Comparison of ENCODE assay signal across 30 cellular contexts in genomic region chr2:38460313-38460712, GRCh38.
"Had no signal": no experiment of that assay in that cellular context is flagged by ENCODE, and none has a peak within 500 bp of the region (broad histone marks: within the 10 kb centered on the region; RNA-seq: fewer than 3 reads in every experiment).

No MANE protein-coding gene starts in this region.

- H3K36me3 Mint-ChIP-seq: activated naive CD4-positive, alpha-beta T cell treated with anti-CD3 and anti-CD28 coated beads, Interleukin-2, amount 50 U/mL, for 24 hours; activated naive CD8-positive, alpha-beta T cell treated with anti-CD3 and anti-CD28 coated beads, Interleukin-2, amount 10 ng/mL, durations not matched to agents 7 days and 5 days had no signal

- H3K4me3 ChIP-seq: ascending aorta, cardiac muscle cell had no signal

- H3K9me3 ChIP-seq: ascending aorta had no signal

- DNase-seq: activated CD4-positive, alpha-beta T cell treated with anti-CD3 and anti-CD28 coated beads, Interleukin-2, amount 10 ng/mL, durations not matched to agents 24 days and 14 days; activated CD4-positive, alpha-beta T cell treated with anti-CD3 and anti-CD28 coated beads, Interleukin-2, amount 50 U/mL, for 4 hours; activated CD8-positive, alpha-beta T cell treated with anti-CD3 and anti-CD28 coated beads, Interleukin-2, amount 10 ng/mL, durations not matched to agents 7 days and 5 days; activated gamma-delta T cell; activated naive CD4-positive, alpha-beta T cell treated with Interleukin-2 at 50 U/mL for 16 hours; activated naive CD8-positive, alpha-beta T cell treated with anti-CD3 and anti-CD28 coated beads, Interleukin-2, amount 10 ng/mL, durations not matched to agents 7 days and 5 days; activated T-cell treated with anti-CD3 and anti-CD28 coated beads, Interleukin-2, amount 50 U/mL, for 24 hours; amygdala; Kasumi-1; KG1; NCI-H1105; NCI-H1417 treated with DMSO at 0.1 percent for 48 hours; NCI-H1694; NCI-H1930; NCI-H345; NCI-H524 treated with DMSO at 0.1 percent for 48 hours; PC-3; SIG-M5; SW 1271; T-helper 1 cell; T-helper 2 cell; T-helper 9 cell; WERI-Rb-1 had no signal

- H3K4me1 Mint-ChIP-seq: central memory CD8-positive, alpha-beta T cell had no signal

- H3K27ac ChIP-seq: ascending aorta, cardiac muscle cell, RWPE1, WERI-Rb-1 had no signal

- H3K27ac Mint-ChIP-seq: activated CD4-positive, alpha-beta T cell treated with anti-CD3 and anti-CD28 coated beads, Interleukin-2, amount 10 ng/mL, durations not matched to agents 24 days and 14 days; activated CD8-positive, alpha-beta T cell treated with anti-CD3 and anti-CD28 coated beads, Interleukin-2, amount 10 ng/mL, durations not matched to agents 7 days and 5 days; activated naive CD4-positive, alpha-beta T cell treated with anti-CD3 and anti-CD28 coated beads, Interleukin-2, amount 50 U/mL, for 24 hours; activated naive CD8-positive, alpha-beta T cell treated with anti-CD3 and anti-CD28 coated beads, Interleukin-2, amount 10 ng/mL, durations not matched to agents 7 days and 5 days; activated T-cell treated with anti-CD3 and anti-CD28 coated beads, Interleukin-2, amount 50 U/mL, for 24 hours; activated T-helper 2 cell treated with anti-CD3 and anti-CD28 coated beads, Interferon-gamma antibody, Interleukin-2, Interleukin-4, amounts not matched to agents 10 μg/mL and 5 μg/mL and 100 μg/mL, durations not matched to agents 14 hours and 24 hours and 36 hours had no signal

- H3K4me3 Mint-ChIP-seq: activated CD4-positive, alpha-beta T cell treated with anti-CD3 and anti-CD28 coated beads, Interleukin-2, amount 10 ng/mL, durations not matched to agents 24 days and 14 days; activated CD8-positive, alpha-beta T cell treated with anti-CD3 and anti-CD28 coated beads, Interleukin-2, amount 10 ng/mL, durations not matched to agents 7 days and 5 days; activated naive CD4-positive, alpha-beta T cell treated with anti-CD3 and anti-CD28 coated beads, Interleukin-2, amount 50 U/mL, for 24 hours; activated naive CD8-positive, alpha-beta T cell treated with anti-CD3 and anti-CD28 coated beads, Interleukin-2, amount 10 ng/mL, durations not matched to agents 7 days and 5 days; activated T-cell treated with anti-CD3 and anti-CD28 coated beads, Interleukin-2, amount 50 U/mL, for 24 hours; central memory CD8-positive, alpha-beta T cell had no signal

- H3K27me3 Mint-ChIP-seq: activated naive CD4-positive, alpha-beta T cell treated with anti-CD3 and anti-CD28 coated beads, Interleukin-2, amount 50 U/mL, for 24 hours had no signal

- H3K36me3 ChIP-seq: ascending aorta, cardiac muscle cell, WERI-Rb-1 had no signal

- H3K9me3 Mint-ChIP-seq: activated CD4-positive, alpha-beta T cell treated with anti-CD3 and anti-CD28 coated beads, Interleukin-2, amount 10 ng/mL, durations not matched to agents 24 days and 14 days; activated naive CD4-positive, alpha-beta T cell treated with anti-CD3 and anti-CD28 coated beads, Interleukin-2, amount 50 U/mL, for 24 hours; activated naive CD8-positive, alpha-beta T cell treated with anti-CD3 and anti-CD28 coated beads, Interleukin-2, amount 10 ng/mL, durations not matched to agents 7 days and 5 days; activated T-cell treated with anti-CD3 and anti-CD28 coated beads, Interleukin-2, amount 50 U/mL, for 24 hours; activated T-helper 2 cell treated with anti-CD3 and anti-CD28 coated beads, Interferon-gamma antibody, Interleukin-2, Interleukin-4, amounts not matched to agents 10 μg/mL and 5 μg/mL and 100 μg/mL, durations not matched to agents 14 hours and 24 hours and 36 hours; central memory CD8-positive, alpha-beta T cell had no signal

- H3K4me1 ChIP-seq: ascending aorta had no signal

- ATAC-seq: activated CD8-positive, alpha-beta T cell treated with anti-CD3 and anti-CD28 coated beads, Interleukin-2, amount 10 ng/mL, durations not matched to agents 7 days and 5 days; PC-3; Right ventricle myocardium inferior had no signal

- H3K27me3 ChIP-seq: ascending aorta, cardiac muscle cell had no signal
